29 cellular contexts compared by ENCODE assay signal in genomic region chr16:23276821-23277220, GRCh38. TPM values are rescaled to one million over a fixed set of nuclear protein-coding genes. Genes with fewer than 3 reads are reported as not detected.
"Had no signal": no experiment of that assay in that cellular context is flagged by ENCODE, and none has a peak within 500 bp of the region (broad histone marks: within the 10 kb centered on the region; RNA-seq: fewer than 3 reads in every experiment).

No MANE protein-coding gene starts in this region.

- H3K4me1 ChIP-seq: stomach had no signal

- H3K4me1 Mint-ChIP-seq: naive B cell had no signal

- H3K4me3 Mint-ChIP-seq: mesothelial cell of epicardium; naive B cell; natural killer cell treated with Interleukin-12 subunit alpha and Interleukin-12 subunit beta and Interleukin-15 and Interleukin-18, amount 100 ng/mL, for 72 hours; neural crest cell had no signal

- H3K36me3 Mint-ChIP-seq: mesothelial cell of epicardium; natural killer cell treated with Interleukin-12 subunit alpha and Interleukin-12 subunit beta and Interleukin-15 and Interleukin-18, amount 100 ng/mL, for 72 hours had no signal

- H3K9me3 ChIP-seq: esophagus muscularis mucosa, mucosa of descending colon, ovary, stomach, thyroid gland had no signal

- H3K4me2 ChIP-seq: smooth muscle cell had no signal

- H3K4me3 ChIP-seq: coronary artery, esophagus muscularis mucosa, lung, mucosa of descending colon, ovary, smooth muscle cell, stomach, thyroid gland had no signal

- H3K27ac Mint-ChIP-seq: mesothelial cell of epicardium; naive B cell; natural killer cell treated with Interleukin-12 subunit alpha and Interleukin-12 subunit beta and Interleukin-15 and Interleukin-18, amount 100 ng/mL, for 72 hours had no signal

- ATAC-seq: foreskin keratinocyte; left lobe of liver; mucosa of descending colon; natural killer cell treated with Interleukin-12 subunit alpha and Interleukin-12 subunit beta and Interleukin-15 and Interleukin-18, amount 100 ng/mL, for 72 hours; sciatic nerve had no signal

- H3K27ac ChIP-seq: coronary artery, esophagus muscularis mucosa, foreskin keratinocyte, ovary, stomach, thyroid gland had no signal

- H3K27me3 ChIP-seq: foreskin keratinocyte, ovary, thyroid gland had no signal

- H3K36me3 ChIP-seq: esophagus muscularis mucosa, ovary, stomach, thyroid gland had no signal

- DNase-seq: dermis blood vessel endothelial cell; effector memory CD4-positive, alpha-beta T cell; foreskin keratinocyte; kidney; mesenchymal stem cell; mucosa of descending colon; naive B cell; ovary; stimulated activated CD4-positive, alpha-beta T cell treated with anti-CD3 and anti-CD28 coated beads, Interleukin-12 subunit alpha, Interleukin-12 subunit beta, amount 100 ng/mL, for 4 hours; stimulated activated CD4-positive, alpha-beta T cell treated with anti-CD3 and anti-CD28 coated beads, Interleukin-1b, Interleukin-23, amount 100 ng/mL, for 48 hours; stimulated activated CD4-positive, alpha-beta T cell treated with anti-CD3 and anti-CD28 coated beads, Interleukin-4, amount 100 ng/mL, for 1 hour; stimulated activated CD8-positive, alpha-beta memory T cell treated with anti-CD3 and anti-CD28 coated beads, Interleukin-4, amount 100 ng/mL, for 48 hours; stimulated activated naive CD4-positive, alpha-beta T cell treated with Interleukin-2 at 50 U/mL for 16 hours; stomach; thyroid gland; trophoblast cell had no signal

- H3K9me3 Mint-ChIP-seq: mesothelial cell of epicardium; natural killer cell treated with Interleukin-12 subunit alpha and Interleukin-12 subunit beta and Interleukin-15 and Interleukin-18, amount 100 ng/mL, for 72 hours; neural crest cell had no signal

RNA-seq across cellular contexts. Expression of gene SCNN1B, which starts 25.3 kb away (rescaled TPM):
- total RNA-seq: endothelial cell of umbilical vein; fibroblast of lung; mesothelial cell of epicardium; natural killer cell treated with Interleukin-12 subunit alpha and Interleukin-12 subunit beta and Interleukin-15 and Interleukin-18, amount 100 ng/mL, for 72 hours; neural crest cell; pulmonary artery endothelial cell; smooth muscle cell; temporal lobe had no signal
- polyA plus RNA-seq: endothelial cell of umbilical vein, fibroblast of lung, smooth muscle cell had no signal
